21 cellular contexts compared by ENCODE assay signal in the genomic region with DNA sequence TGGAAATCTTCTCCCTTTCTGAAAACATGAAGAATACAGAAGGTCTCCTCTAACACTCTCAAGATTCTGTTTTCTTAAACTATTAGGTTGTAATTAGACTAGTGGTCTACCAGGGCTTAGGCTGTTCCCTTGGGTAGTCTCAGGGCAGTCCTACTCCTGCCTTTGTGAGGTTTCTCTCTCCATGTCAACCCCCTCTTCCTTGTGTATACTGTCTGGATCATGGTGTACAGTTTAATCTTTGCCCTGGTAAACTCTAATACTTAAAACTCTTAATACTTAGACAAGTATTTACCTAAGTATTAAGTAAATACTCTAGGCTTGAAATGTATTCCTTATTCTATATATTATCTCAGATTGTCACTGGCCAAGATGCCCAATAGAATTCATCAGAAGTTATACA.
"Had no signal": no experiment of that assay in that cellular context is flagged by ENCODE, and none has a peak within 500 bp of the region (broad histone marks: within the 10 kb centered on the region; RNA-seq: fewer than 3 reads in every experiment).

No MANE protein-coding gene starts in this region.

- H3K4me3 ChIP-seq: colonic mucosa, heart right ventricle, mucosa of descending colon, right atrium auricular region, thoracic aorta, transverse colon had no signal

- H3K9me3 ChIP-seq: colonic mucosa, heart right ventricle, mucosa of descending colon, right atrium auricular region, thoracic aorta, transverse colon had no signal

- H3K4me1 ChIP-seq: colonic mucosa, right atrium auricular region had no signal

- H3K36me3 ChIP-seq: colonic mucosa, heart right ventricle, right atrium auricular region, thoracic aorta, transverse colon had no signal

- DNase-seq: caudate nucleus; colonic mucosa; effector CD4-positive, alpha-beta T cell; endodermal cell; erythroblast; foreskin melanocyte; heart right ventricle; immature natural killer cell; left ventricle myocardium superior; mammary epithelial cell; mucosa of descending colon; naive thymus-derived CD8-positive, alpha-beta T cell; posterior cingulate gyrus; stimulated activated CD4-positive, alpha-beta T cell treated with anti-CD3 and anti-CD28 coated beads, Interleukin-2, amount 100 ng/mL, for 24 hours; stimulated activated CD4-positive, alpha-beta T cell treated with anti-CD3 and anti-CD28 coated beads, Interleukin-4, amount 100 ng/mL, for 4 hours; stimulated activated naive B cell treated with anti-CD40 and anti-IgM and Interleukin-4, amounts not matched to agents 10 μg/mL and 1 μg/mL and 100 μg/mL, for 72 hours; stimulated activated naive CD8-positive, alpha-beta T cell treated with anti-CD3 and anti-CD28 coated beads, Interleukin-15, amount 100 ng/mL, for 72 hours; substantia nigra; transverse colon had no signal

- H3K27me3 ChIP-seq: colonic mucosa, heart right ventricle, right atrium auricular region, transverse colon had no signal

- H3K27ac ChIP-seq: colonic mucosa, right atrium auricular region, thoracic aorta had no signal
